21 cellular contexts compared by ENCODE assay signal in genomic region chr12:21851151-21851550, GRCh38.
"Had no signal": no experiment of that assay in that cellular context is flagged by ENCODE, and none has a peak within 500 bp of the region (broad histone marks: within the 10 kb centered on the region; RNA-seq: fewer than 3 reads in every experiment).

No MANE protein-coding gene starts in this region.

- FAIRE-seq: keratinocyte had no signal

- H3K27me3 ChIP-seq: colonic mucosa, foreskin keratinocyte, neural progenitor cell, stomach, tibial artery had no signal

- H3K4me3 ChIP-seq: colonic mucosa, lung, mucosa of descending colon, neural progenitor cell, stomach, tibial artery had no signal

- H3K9me3 ChIP-seq: colonic mucosa, mucosa of descending colon, stomach, tibial artery had no signal

- H3K27ac ChIP-seq: colonic mucosa, foreskin keratinocyte, neural progenitor cell, parathyroid adenoma, stomach, tibial artery had no signal

- H3K36me3 ChIP-seq: colonic mucosa, neural progenitor cell, tibial artery had no signal

- H3K4me1 ChIP-seq: colonic mucosa, neural progenitor cell, parathyroid adenoma had no signal

- ATAC-seq: esophagus mucosa; foreskin keratinocyte; mucosa of descending colon; naive thymus-derived CD4-positive, alpha-beta T cell; sciatic nerve; stimulated activated effector memory CD8-positive, alpha-beta T cell treated with anti-CD3 and anti-CD28 coated beads, Interleukin-12 subunit alpha, Interleukin-12 subunit beta, amount 100 ng/mL, for 72 hours had no signal

- H3K9ac ChIP-seq: neural progenitor cell, parathyroid adenoma had no signal

- H2AFZ ChIP-seq: neural progenitor cell, parathyroid adenoma had no signal

- DNase-seq: colonic mucosa; effector CD8-positive, alpha-beta T cell; endodermal cell; foreskin keratinocyte; glutamatergic neuron; hypothalamus; immature natural killer cell; mucosa of descending colon; naive thymus-derived CD4-positive, alpha-beta T cell; stimulated activated CD4-positive, alpha-beta T cell treated with anti-CD3 and anti-CD28 coated beads, Interleukin-2, amount 100 ng/mL, for 24 hours; stimulated activated CD4-positive, alpha-beta T cell treated with anti-CD3 and anti-CD28 coated beads, Interleukin-4, amount 100 ng/mL, for 24 hours; stimulated activated naive CD4-positive, alpha-beta T cell treated with Interleukin-2 at 50 U/mL for 16 hours; stomach; tibial artery had no signal

- H3K4me2 ChIP-seq: neural progenitor cell had no signal

- H3K79me2 ChIP-seq: parathyroid adenoma had no signal
